Comparison of ENCODE assay signal across 8 cellular contexts in genomic region chr6:28161410-28162079, GRCh38. TPM values are rescaled to one million over a fixed set of nuclear protein-coding genes. Genes with fewer than 3 reads are reported as not detected.
DNase-seq lines count a peak whose midpoint lies in the region; TF ChIP-seq lines count a peak whose summit lies in the region.

No MANE protein-coding gene starts in this region.

- no peak for TF ChIP-seq CTCF in kidney epithelial cell (IDR thresholded peaks at IDR 0.05; ENCODE audit: insufficient read depth, low read length, poor library complexity, severe bottlenecking)

- CTCF ChIA-PET in HEK293T (lab: Yijun Ruan, JAX) = no interaction called here

- no peaks in the 10 kb centered on the region for H3K36me3 ChIP-seq in kidney epithelial cell (ENCODE audit: control insufficient read depth, insufficient read depth, low read length)

- DNase-seq in GF-D8 (lab: John Stamatoyannopoulos, UW) (peak; percentile 66), HEK293T (ENCODE audit: extremely low spot score) (peak; percentile 93), NCI-H146 treated with DMSO at 0.1 percent for 48 hours (lab: John Stamatoyannopoulos, UW; ENCODE audit: unreplicated experiment) (peak; percentile 70), kidney epithelial cell (ENCODE audit: low read depth) (no peak), SW 1271 (lab: John Stamatoyannopoulos, UW) (no peak)
- DNase-seq in activated CD4-positive, CD25-positive, alpha-beta regulatory T cell treated with anti-CD3 and anti-CD28 coated beads, Interleukin-2, amount 50 U/mL, for 16 hours (ENCODE audit: low read depth, low spot score) = peak; percentile 68
- DNase-seq in central memory CD4-positive, alpha-beta T cell = peak; percentile 65
- peak; percentile 31 to 87 for DNase-seq in stimulated activated CD4-positive, alpha-beta T cell treated with anti-CD3 and anti-CD28 coated beads, Interleukin-1b, Interleukin-23, amount 100 ng/mL, for 1 hour (ENCODE audit: low read depth in 2 of 2)

- H3K4me3 ChIP-seq in kidney epithelial cell (ENCODE audit: low read depth, low read length) = peak overlapping the region; percentile 62

- POLR2A ChIA-PET in HEK293T (lab: Yijun Ruan, JAX) = interaction anchor here (0.6 to 2.2 kb wide), 25 partner anchors 9 to 269 kb away, joined by 3 to 23 read pairs (median 4); partner anchors contain the start of genes PGBD1, ZKSCAN4, ZKSCAN8 and ZSCAN26

- H3K27me3 ChIP-seq in kidney epithelial cell (ENCODE audit: control insufficient read depth, insufficient read depth, low read length) = no peaks in the 10 kb centered on the region

TF ChIP-seq in HEK293T, 16 proteins besides CTCF, POLR2A, EP300 and RAD21:
- peak; percentile 73 for TF ChIP-seq L3MBTL2 (conservative IDR thresholded peaks at IDR 0.05)
- no peak for TF ChIP-seq SP1 (IDR thresholded peaks at IDR 0.05)
- peak; percentile 73; the same call in 1 of the 2 replicates for TF ChIP-seq ELF4 (IDR thresholded peaks at IDR 0.05)
TF ChIP-seq in HEK293T: peak in this region for 2.

RNA-seq across cellular contexts. Expression of gene ZKSCAN8, which starts 19.9 kb away (rescaled TPM):
- total RNA-seq in kidney epithelial cell = 16.4 and 17.9 TPM in 2 replicates

RNA-seq across cellular contexts. Expression of gene ZSCAN16, which starts 37.1 kb away (rescaled TPM):
- total RNA-seq in kidney epithelial cell = 6.4 and 10.5 TPM in 2 replicates

Comparison
In these comparisons a context has a peak if more than half of its experiments do, and no peak if none do; other contexts are left out.
1. DNase-seq: peak in GF-D8 (single experiment), HEK293T (single experiment), NCI-H146 treated with DMSO at 0.1 percent for 48 hours (single experiment), activated CD4-positive, CD25-positive, alpha-beta regulatory T cell treated with anti-CD3 and anti-CD28 coated beads, Interleukin-2, amount 50 U/mL, for 16 hours (single experiment), central memory CD4-positive, alpha-beta T cell (single experiment) and stimulated activated CD4-positive, alpha-beta T cell treated with anti-CD3 and anti-CD28 coated beads, Interleukin-1b, Interleukin-23, amount 100 ng/mL, for 1 hour (2 of 2); none in kidney epithelial cell (single experiment) and SW 1271 (0 of 2).